17 cellular contexts compared by ENCODE assay signal in the genomic region with DNA sequence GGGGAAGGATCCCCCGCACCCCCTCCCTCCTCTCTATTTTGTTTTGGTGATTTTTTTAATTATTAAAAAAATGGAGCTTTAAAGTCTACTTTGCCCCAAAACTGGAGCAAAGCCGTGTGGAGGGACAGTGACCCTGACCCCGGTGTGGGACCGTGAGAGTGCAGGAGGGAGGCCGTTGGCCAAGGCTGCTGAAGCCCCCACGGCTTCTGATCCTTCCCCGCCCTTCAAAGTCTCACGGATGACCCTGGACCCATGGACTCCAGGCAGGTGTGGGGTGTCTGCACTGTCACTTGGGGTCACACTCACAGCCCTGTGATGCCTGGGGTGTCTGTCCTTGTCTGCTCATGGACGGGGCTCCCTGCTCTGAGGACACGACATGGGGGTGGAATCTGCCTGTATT.
DNase-seq lines count a peak whose midpoint lies in the region; ATAC-seq, FAIRE-seq and TF ChIP-seq lines count a peak whose summit lies in the region.
"Had no signal": no experiment of that assay in that cellular context is flagged by ENCODE, and none has a peak within 500 bp of the region (broad histone marks: within the 10 kb centered on the region; RNA-seq: fewer than 3 reads in every experiment).

No MANE protein-coding gene starts in this region.

- H3K9me3 ChIP-seq in endodermal cell (ENCODE audit: control insufficient read depth, low read length) (no peaks in the 10 kb centered on the region), small intestine (ENCODE audit: control insufficient read depth, low read depth) (no peaks in the 10 kb centered on the region)
- H3K9me3 ChIP-seq: BLaER1 treated with 17β-estradiol and CSF1 and Interleukin-3, amounts not matched to agents 10 nM and 100 nM had no signal

- H3K4me1 Mint-ChIP-seq in activated naive CD4-positive, alpha-beta T cell treated with anti-CD3 and anti-CD28 coated beads, Interleukin-2, amount 10 ng/mL, durations not matched to agents 7 days and 5 days: no peaks in the 10 kb centered on the region
- peaks cover 5% of the 10 kb centered on the region for H3K4me1 Mint-ChIP-seq in endodermal cell

- no peaks in the 10 kb centered on the region for H3K36me3 Mint-ChIP-seq in activated naive CD4-positive, alpha-beta T cell treated with anti-CD3 and anti-CD28 coated beads, Interleukin-2, amount 10 ng/mL, durations not matched to agents 7 days and 5 days
- H3K36me3 Mint-ChIP-seq in endodermal cell (ENCODE audit: low read depth): no peaks in the 10 kb centered on the region

- WGBS in endodermal cell (ENCODE audit: insufficient coverage in 1 of 2, insufficient read length in 1 of 2), 2 experiments: 90 to 92% methylated on average over 3 to 10 of the region's 10 CpGs
- 16 to 58% (median 41%) methylated on average over 10 of the region's 10 CpGs for WGBS in small intestine, 3 donors

- no peak for ATAC-seq in GM19397 (IDR thresholded peaks at IDR 0.05; ENCODE audit: unreplicated experiment)
- ATAC-seq: K562, PC-3 had no signal

- DNase-seq in activated naive CD4-positive, alpha-beta T cell treated with anti-CD3 and anti-CD28 coated beads, Interleukin-2, amount 10 ng/mL, durations not matched to agents 7 days and 5 days: peak; percentile 14
- no peak for DNase-seq in activated naive CD4-positive, alpha-beta T cell treated with Interleukin-2 at 50 U/mL for 16 hours
- DNase-seq in endodermal cell (peak; percentile 28), small intestine (peak; percentile 3), brain microvascular endothelial cell (no peak), NAMALWA (ENCODE audit: low spot score) (no peak)
- DNase-seq: DMS79 treated with DMSO at 0.1 percent for 48 hours; MV-4-11; NCI-H1417 treated with DMSO at 0.1 percent for 48 hours; NCI-H1930; NCI-H446; NK-92 treated with Interleukin-12 subunit alpha and Interleukin-12 subunit beta, amount 100 ng/mL, for 24 hours; PC-3 had no signal

- H3K27ac ChIP-seq in endodermal cell (ENCODE audit: low read depth, low read length) (no peak overlapping the region), small intestine (ENCODE audit: low read depth in 1 of 2, low read length in 1 of 2) (no peak overlapping the region), brain microvascular endothelial cell (no peak overlapping the region)
- H3K27ac ChIP-seq: BLaER1 treated with 17β-estradiol and CSF1 and Interleukin-3, amounts not matched to agents 10 nM and 100 nM had no signal

- H3K4me3 ChIP-seq in endodermal cell (ENCODE audit: low read length): no peak overlapping the region
- H3K4me3 ChIP-seq in small intestine (ENCODE audit: low read depth in 1 of 2, low read length in 2 of 2): no peak overlapping the region
- H3K4me3 ChIP-seq in brain microvascular endothelial cell (ENCODE audit: low read depth, low read length): no peak overlapping the region
- H3K4me3 ChIP-seq: BLaER1 treated with 17β-estradiol and CSF1 and Interleukin-3, amounts not matched to agents 10 nM and 100 nM; K562 had no signal

- H3K27me3 ChIP-seq in endodermal cell (ENCODE audit: control insufficient read depth, insufficient read depth, low read length, poor library complexity, severe bottlenecking) (no peaks in the 10 kb centered on the region), small intestine (ENCODE audit: control insufficient read depth in 2 of 2, insufficient read depth in 2 of 2, low read length in 2 of 2) (no peaks in the 10 kb centered on the region), brain microvascular endothelial cell (replicated peaks) (peaks cover 7% of the 10 kb centered on the region)
- H3K27me3 ChIP-seq: BLaER1 treated with 17β-estradiol and CSF1 and Interleukin-3, amounts not matched to agents 10 nM and 100 nM had no signal

- H3K27ac Mint-ChIP-seq in activated naive CD4-positive, alpha-beta T cell treated with anti-CD3 and anti-CD28 coated beads, Interleukin-2, amount 10 ng/mL, durations not matched to agents 7 days and 5 days: no peak overlapping the region
- H3K27ac Mint-ChIP-seq in endodermal cell: no peak overlapping the region

- no peak overlapping the region for H3K9ac ChIP-seq in endodermal cell (ENCODE audit: extremely low read depth, low read length, poor library complexity, severe bottlenecking)
- H3K9ac ChIP-seq: BLaER1 treated with 17β-estradiol and CSF1 and Interleukin-3, amounts not matched to agents 10 nM and 100 nM had no signal

- H3K4me1 ChIP-seq in endodermal cell (ENCODE audit: control insufficient read depth, insufficient read depth, low read length) (no peaks in the 10 kb centered on the region), small intestine (ENCODE audit: control insufficient read depth in 2 of 2, insufficient read depth in 1 of 2, low read depth in 1 of 2, low read length in 1 of 2) (no peaks in the 10 kb centered on the region)

- TF ChIP-seq CTCF in endodermal cell (conservative IDR thresholded peaks at IDR 0.05) (no peak), brain microvascular endothelial cell (IDR thresholded peaks at IDR 0.05; ENCODE audit: low read depth, low read length, missing control alignments) (no peak)

- CTCF ChIA-PET in activated naive CD4-positive, alpha-beta T cell treated with anti-CD3 and anti-CD28 coated beads, Interleukin-2, amount 10 ng/mL, durations not matched to agents 7 days and 5 days (lab: Charles Lee): no interaction called here

- no peak for FAIRE-seq in small intestine (lab: Jason Lieb, UNC)
- FAIRE-seq: A204.1, K562 had no signal

- no peaks in the 10 kb centered on the region for H3K9me3 Mint-ChIP-seq in activated naive CD4-positive, alpha-beta T cell treated with anti-CD3 and anti-CD28 coated beads, Interleukin-2, amount 10 ng/mL, durations not matched to agents 7 days and 5 days
- no peaks in the 10 kb centered on the region for H3K9me3 Mint-ChIP-seq in endodermal cell

- H3K4me3 Mint-ChIP-seq in activated naive CD4-positive, alpha-beta T cell treated with anti-CD3 and anti-CD28 coated beads, Interleukin-2, amount 10 ng/mL, durations not matched to agents 7 days and 5 days: no peak overlapping the region
- H3K4me3 Mint-ChIP-seq in endodermal cell: no peak overlapping the region

- H3K36me3 ChIP-seq in endodermal cell (ENCODE audit: control insufficient read depth, insufficient read depth, low read length) (no peaks in the 10 kb centered on the region), small intestine (ENCODE audit: control insufficient read depth in 2 of 2, insufficient read depth in 2 of 2, low read length in 2 of 2) (no peaks in the 10 kb centered on the region), brain microvascular endothelial cell (replicated peaks) (no peaks in the 10 kb centered on the region)
- H3K36me3 ChIP-seq: BLaER1 treated with 17β-estradiol and CSF1 and Interleukin-3, amounts not matched to agents 10 nM and 100 nM had no signal

- in situ Hi-C loops in brain microvascular endothelial cell (cut with HindIII; ENCODE audit: low pct_ligation_motif_present, low sequenced_read_pairs): no loop called here

- no peaks in the 10 kb centered on the region for H3K27me3 Mint-ChIP-seq in activated naive CD4-positive, alpha-beta T cell treated with anti-CD3 and anti-CD28 coated beads, Interleukin-2, amount 10 ng/mL, durations not matched to agents 7 days and 5 days
- peaks cover 4% of the 10 kb centered on the region for H3K27me3 Mint-ChIP-seq in endodermal cell (ENCODE audit: insufficient read depth)

Comparison
In these comparisons a context has a peak if more than half of its experiments do, and no peak if none do; other contexts are left out.
1. DNase-seq: peak in activated naive CD4-positive, alpha-beta T cell treated with anti-CD3 and anti-CD28 coated beads, Interleukin-2, amount 10 ng/mL, durations not matched to agents 7 days and 5 days (single experiment), endodermal cell (single experiment) and small intestine (single experiment); none in activated naive CD4-positive, alpha-beta T cell treated with Interleukin-2 at 50 U/mL for 16 hours (single experiment), brain microvascular endothelial cell (single experiment) and NAMALWA (single experiment).